In genomic region chr2:20148841-20149702, GRCh38 we compare ENCODE assay signal across 8 cellular contexts.
A peak's percentile ranks its signal among the peaks of the same experiment; 100 is the strongest.
DNase-seq lines count a peak whose midpoint lies in the region; ATAC-seq and TF ChIP-seq lines count a peak whose summit lies in the region.
"Had no signal": no experiment of that assay in that cellular context is flagged by ENCODE, and none has a peak within 500 bp of the region (broad histone marks: within the 10 kb centered on the region; RNA-seq: fewer than 3 reads in every experiment).

No MANE protein-coding gene starts in this region.

- no peaks in the 10 kb centered on the region for H3K4me1 Mint-ChIP-seq in T-helper 2 cell treated with Interferon-gamma antibody and Interleukin-4, amounts not matched to agents 5 μg/mL and 100 μg/mL, for 36 hours (ENCODE audit: low read depth)

- WGBS in thymus, result 90% methylated on average over 14 of the region's 14 CpGs

- H3K27me3 ChIP-seq in thymus (ENCODE audit: control insufficient read depth, insufficient read depth), result no peaks in the 10 kb centered on the region

- H3K4me1 ChIP-seq in thymus (ENCODE audit: control insufficient read depth, insufficient read depth, low read length), result no peaks in the 10 kb centered on the region
- H3K4me1 ChIP-seq in mucosa of descending colon (ENCODE audit: low read depth), result no peaks in the 10 kb centered on the region

- TF ChIP-seq CTCF in mucosa of descending colon (IDR thresholded peaks at IDR 0.05), result no peak

- peaks cover 16% of the 10 kb centered on the region for H3K27me3 Mint-ChIP-seq in T-helper 2 cell treated with Interferon-gamma antibody and Interleukin-4, amounts not matched to agents 5 μg/mL and 100 μg/mL, for 36 hours (ENCODE audit: low read depth)

- no peaks in the 10 kb centered on the region for H3K36me3 ChIP-seq in thymus (ENCODE audit: control insufficient read depth, insufficient read depth)
- H3K36me3 ChIP-seq in mucosa of descending colon (ENCODE audit: low read depth), result no peaks in the 10 kb centered on the region

- H3K27ac Mint-ChIP-seq in T-helper 2 cell treated with Interferon-gamma antibody and Interleukin-4, amounts not matched to agents 5 μg/mL and 100 μg/mL, for 36 hours, result no peak overlapping the region

- no peak overlapping the region for H3K4me3 Mint-ChIP-seq in T-helper 2 cell treated with Interferon-gamma antibody and Interleukin-4, amounts not matched to agents 5 μg/mL and 100 μg/mL, for 36 hours

- H3K9me3 Mint-ChIP-seq in T-helper 2 cell treated with Interferon-gamma antibody and Interleukin-4, amounts not matched to agents 5 μg/mL and 100 μg/mL, for 36 hours, result no peaks in the 10 kb centered on the region

- intact Hi-C loops in mucosa of descending colon (cut with DNase I, micrococcal nuclease), result no loop called here

- H3K9me3 ChIP-seq in thymus (ENCODE audit: control insufficient read depth), result no peaks in the 10 kb centered on the region
- H3K9me3 ChIP-seq in mucosa of descending colon, result no peaks in the 10 kb centered on the region

- H3K4me3 ChIP-seq in thymus (ENCODE audit: low read length) (no peak overlapping the region), mucosa of descending colon (no peak overlapping the region)

- peak overlapping the region; percentile 33 for H3K27ac ChIP-seq in thymus (ENCODE audit: low read depth)

- DNase-seq in HS-27A (ENCODE audit: low read depth) (peak; percentile 87), amniotic stem cell (lab: John Stamatoyannopoulos, UW) (peak; percentile 9), kidney tubule cell (ENCODE audit: low spot score) (peak; percentile 28), DMS153 (lab: John Stamatoyannopoulos, UW) (no peak), mucosa of descending colon (no peak)
- DNase-seq in T-helper 2 cell treated with Interferon-gamma antibody and Interleukin-4, amounts not matched to agents 5 μg/mL and 100 μg/mL, for 36 hours (ENCODE audit: low spot score), result no peak
- DNase-seq: activated CD4-positive, alpha-beta T cell treated with anti-CD3 and anti-CD28 coated beads for 48 hours had no signal

- no peaks in the 10 kb centered on the region for H3K36me3 Mint-ChIP-seq in T-helper 2 cell treated with Interferon-gamma antibody and Interleukin-4, amounts not matched to agents 5 μg/mL and 100 μg/mL, for 36 hours (ENCODE audit: low read depth)

- no peak for ATAC-seq in mucosa of descending colon

Comparison
In these comparisons a context has a peak if more than half of its experiments do, and no peak if none do; other contexts are left out.
1. DNase-seq: peak in HS-27A (single experiment), amniotic stem cell (single experiment) and kidney tubule cell (single experiment); none in DMS153 (single experiment), T-helper 2 cell treated with Interferon-gamma antibody and Interleukin-4, amounts not matched to agents 5 μg/mL and 100 μg/mL, for 36 hours (single experiment) and mucosa of descending colon (0 of 3).